In genomic region chr13:33123066-33123940, GRCh38 we compare ENCODE assay signal across 10 cellular contexts.
DNase-seq lines count a peak whose midpoint lies in the region; ATAC-seq and TF ChIP-seq lines count a peak whose summit lies in the region.
"Had no signal": no experiment of that assay in that cellular context is flagged by ENCODE, and none has a peak within 500 bp of the region (broad histone marks: within the 10 kb centered on the region; RNA-seq: fewer than 3 reads in every experiment).

No MANE protein-coding gene starts in this region.

- H3K27ac Mint-ChIP-seq in HFFc6, result peak overlapping the region; percentile 93
- H3K27ac Mint-ChIP-seq in T-helper 2 cell treated with Interferon-gamma antibody and Interleukin-4, amounts not matched to agents 5 μg/mL and 100 μg/mL, for 36 hours, result no peak overlapping the region
- H3K27ac Mint-ChIP-seq: activated B cell treated with CpG ODN at 0.5 μM for 24 hours had no signal

- H3K9ac ChIP-seq in SK-N-MC (ENCODE audit: insufficient read length), result peak overlapping the region; percentile 52

- H3K9me3 Mint-ChIP-seq in HFFc6, result no peaks in the 10 kb centered on the region
- no peaks in the 10 kb centered on the region for H3K9me3 Mint-ChIP-seq in T-helper 2 cell treated with Interferon-gamma antibody and Interleukin-4, amounts not matched to agents 5 μg/mL and 100 μg/mL, for 36 hours
- H3K9me3 Mint-ChIP-seq: activated B cell treated with CpG ODN at 0.5 μM for 24 hours had no signal

- H3K36me3 Mint-ChIP-seq in HFFc6 (ENCODE audit: low read depth), result peaks cover 58% of the 10 kb centered on the region
- peaks cover 2% of the 10 kb centered on the region for H3K36me3 Mint-ChIP-seq in T-helper 2 cell treated with Interferon-gamma antibody and Interleukin-4, amounts not matched to agents 5 μg/mL and 100 μg/mL, for 36 hours (ENCODE audit: low read depth)

- H3K27me3 ChIP-seq in cardiac muscle cell, result no peaks in the 10 kb centered on the region
- no peaks in the 10 kb centered on the region for H3K27me3 ChIP-seq in stomach

- no peaks in the 10 kb centered on the region for H3K9me3 ChIP-seq in SK-N-MC (ENCODE audit: low read depth, low read length)
- no peaks in the 10 kb centered on the region for H3K9me3 ChIP-seq in cardiac muscle cell (ENCODE audit: low read depth)
- H3K9me3 ChIP-seq in stomach, result no peaks in the 10 kb centered on the region

- CTCF ChIA-PET in GM10248 (lab: Yijun Ruan, JAX), result interaction anchor here (1.2 to 1.4 kb wide), 3 partner anchors 9 to 16 kb away, joined by 3 to 8 read pairs (median 3); no protein-coding TSS in a partner anchor

- H3K36me3 ChIP-seq in SK-N-MC (ENCODE audit: insufficient read depth, low read length), result peaks cover 2% of the 10 kb centered on the region; the same call in 1 of the 2 replicates
- H3K36me3 ChIP-seq in cardiac muscle cell, result peaks cover 2% of the 10 kb centered on the region
- peaks cover 0 to 51% (median 23%) of the 10 kb centered on the region in 4 donors for H3K36me3 ChIP-seq in stomach

- peaks cover 91% of the 10 kb centered on the region for H3K4me1 Mint-ChIP-seq in HFFc6 (ENCODE audit: low read depth)
- peaks cover 7% of the 10 kb centered on the region for H3K4me1 Mint-ChIP-seq in T-helper 2 cell treated with Interferon-gamma antibody and Interleukin-4, amounts not matched to agents 5 μg/mL and 100 μg/mL, for 36 hours (ENCODE audit: low read depth)
- H3K4me1 Mint-ChIP-seq: activated B cell treated with CpG ODN at 0.5 μM for 24 hours had no signal

- peaks cover 4% of the 10 kb centered on the region for H3K27me3 Mint-ChIP-seq in HFFc6 (ENCODE audit: insufficient read depth)
- no peaks in the 10 kb centered on the region for H3K27me3 Mint-ChIP-seq in T-helper 2 cell treated with Interferon-gamma antibody and Interleukin-4, amounts not matched to agents 5 μg/mL and 100 μg/mL, for 36 hours (ENCODE audit: low read depth)

- TF ChIP-seq EP300 in stomach (IDR thresholded peaks at IDR 0.05), result no peak

- H3K4me3 Mint-ChIP-seq in HFFc6, result peak overlapping the region; percentile 32
- H3K4me3 Mint-ChIP-seq in T-helper 2 cell treated with Interferon-gamma antibody and Interleukin-4, amounts not matched to agents 5 μg/mL and 100 μg/mL, for 36 hours, result no peak overlapping the region
- H3K4me3 Mint-ChIP-seq: activated B cell treated with CpG ODN at 0.5 μM for 24 hours had no signal

- 62 to 74% (median 66%) methylated on average over 9 of the region's 9 CpGs for WGBS in stomach, 5 donors

- intact Hi-C loops in stomach (cut with DNase I; ENCODE audit: low total_unique reads), result no loop called here

- H3K4me1 ChIP-seq in cardiac muscle cell (ENCODE audit: low read depth) (peaks cover 17% of the 10 kb centered on the region), stomach (peaks cover 35 to 91% (median 72%) of the 10 kb centered on the region in 4 donors)

- POLR2A ChIA-PET in GM10248 (lab: Yijun Ruan, JAX), result no interaction called here

- DNase-seq in HFFc6 (peak; percentile 90), SK-N-MC (ENCODE audit: low read depth, low spot score) (peak; percentile 98), cardiac muscle cell (ENCODE audit: low read depth in 1 of 2, low spot score in 1 of 2) (peak; percentile 45 to 72), stomach (no peak), AG20443 (ENCODE audit: low spot score) (no peak), GM10248 (ENCODE audit: extremely low spot score) (no peak)
- no peak for DNase-seq in T-helper 2 cell treated with Interferon-gamma antibody and Interleukin-4, amounts not matched to agents 5 μg/mL and 100 μg/mL, for 36 hours (ENCODE audit: low spot score)
- DNase-seq: activated B cell treated with CpG ODN at 0.5 μM for 24 hours, KG1 had no signal

- TF ChIP-seq POLR2A in stomach (IDR thresholded peaks at IDR 0.05), result no peak

- ATAC-seq in GM18909 (IDR thresholded peaks at IDR 0.05; ENCODE audit: poor library complexity, unreplicated experiment), result no peak

- H3K4me3 ChIP-seq in SK-N-MC, result peak overlapping the region; percentile 66
- H3K4me3 ChIP-seq in cardiac muscle cell, result no peak overlapping the region
- H3K4me3 ChIP-seq in stomach, result no peak overlapping the region

- H3K27ac ChIP-seq in SK-N-MC (peak overlapping the region; percentile 97), cardiac muscle cell (peak overlapping the region; percentile 15), stomach (peak overlapping the region in 4 of 5 donors; percentile 57 to 80 (median 77))

- TF ChIP-seq CTCF in HFFc6 (IDR thresholded peaks at IDR 0.05) (no peak), cardiac muscle cell (IDR thresholded peaks at IDR 0.05; ENCODE audit: low read depth, low read length) (no peak), stomach (IDR thresholded peaks at IDR 0.05) (no peak), GM10248 (IDR thresholded peaks at IDR 0.05; ENCODE audit: control extremely low read depth, extremely low read depth, low read depth, missing control alignments) (no peak)

Comparison
In these comparisons a context has a peak if more than half of its experiments do, and no peak if none do; other contexts are left out.
1. DNase-seq: peak in HFFc6 (single experiment), SK-N-MC (single experiment) and cardiac muscle cell (2 of 2); none in stomach (single experiment), AG20443 (single experiment), T-helper 2 cell treated with Interferon-gamma antibody and Interleukin-4, amounts not matched to agents 5 μg/mL and 100 μg/mL, for 36 hours (single experiment) and GM10248 (single experiment).
2. H3K27ac ChIP-seq: peak in every context shown above with its lines; median percentile 97 in SK-N-MC; 77 in stomach; 15 in cardiac muscle cell.